Comparison of ENCODE assay signal across 8 cellular contexts in genomic region chr10:122879339-122880273, GRCh38. TPM values are rescaled to one million over a fixed set of nuclear protein-coding genes. Genes with fewer than 3 reads are reported as not detected.
DNase-seq lines count a peak whose midpoint lies in the region; ATAC-seq and TF ChIP-seq lines count a peak whose summit lies in the region.

Gene FAM24B (minus strand): TSS chr10:122879581. CDS start chr10:122850515, 29,066 bp downstream.

- no peak within 1 kb of the TSS for H3K23ac ChIP-seq in mesendoderm (ENCODE audit: low read length)

- H3K27me3 Mint-ChIP-seq in endodermal cell (ENCODE audit: insufficient read depth), result peaks cover 26% of the 10 kb centered on the region

- no peaks in the 10 kb centered on the region for H3K9me3 Mint-ChIP-seq in endodermal cell

- H3K4me3 ChIP-seq in BJ (ENCODE audit: low read depth, low read length) (peak within 1 kb of the TSS; percentile 53), endodermal cell (ENCODE audit: low read length) (peak within 1 kb of the TSS; percentile 71), mesendoderm (ENCODE audit: low read length) (peak within 1 kb of the TSS; percentile 9)

- H2BK5ac ChIP-seq in mesendoderm (ENCODE audit: low read length), result peak within 1 kb of the TSS; percentile 85

- peak within 1 kb of the TSS; percentile 7 for H3K4me2 ChIP-seq in mesendoderm (ENCODE audit: low read length)

- peaks cover 33% of the 10 kb centered on the region for H3K4me1 Mint-ChIP-seq in endodermal cell

- POLR2A ChIA-PET in BJ (lab: Charles Lee), result no interaction called here

- CTCF ChIA-PET in BJ (lab: Yijun Ruan, JAX), result interaction anchor here (0.6 kb wide), 1 partner anchor 993 kb away, joined by 3 read pairs; no protein-coding TSS in a partner anchor

- no peaks in the 10 kb centered on the region for H3K36me3 Mint-ChIP-seq in endodermal cell (ENCODE audit: low read depth)

- TF ChIP-seq CTCF in BJ (IDR thresholded peaks at IDR 0.05; ENCODE audit: insufficient read depth, low read depth, low read length) (no peak), endodermal cell (conservative IDR thresholded peaks at IDR 0.05) (no peak)

- H4K8ac ChIP-seq in mesendoderm (ENCODE audit: low read depth, low read length), result no peak within 1 kb of the TSS

- H2AK5ac ChIP-seq in mesendoderm (ENCODE audit: low read length), result peak within 1 kb of the TSS; percentile 83

- H3K36me3 ChIP-seq in BJ (ENCODE audit: control insufficient read depth, insufficient read depth, low read length), result no peaks in the 10 kb centered on the region
- no peaks in the 10 kb centered on the region for H3K36me3 ChIP-seq in endodermal cell (ENCODE audit: control insufficient read depth, insufficient read depth, low read length)
- H3K36me3 ChIP-seq in mesendoderm (ENCODE audit: control insufficient read depth, insufficient read depth, low read length), result no peaks in the 10 kb centered on the region

- H3K18ac ChIP-seq in mesendoderm (ENCODE audit: low read length), result peak within 1 kb of the TSS; percentile 9

- H2BK120ac ChIP-seq in mesendoderm (ENCODE audit: low read depth, low read length), result no peak within 1 kb of the TSS

- WGBS in endodermal cell (ENCODE audit: insufficient coverage in 1 of 2, insufficient read length in 1 of 2), 2 experiments, result 34 to 74% methylated on average over 41 to 95 of the region's 95 CpGs
- WGBS in mesendoderm (ENCODE audit: extremely low coverage, insufficient coverage, low lambda C conversion rate), result no CpG with 5 or more reads among the region's 95 CpGs

- peak within 1 kb of the TSS; percentile 69 for H3K27ac ChIP-seq in endodermal cell (ENCODE audit: low read depth, low read length)
- H3K27ac ChIP-seq in mesendoderm (ENCODE audit: low read depth, low read length), result no peak within 1 kb of the TSS

- ATAC-seq in GM19324 (IDR thresholded peaks at IDR 0.05; ENCODE audit: low FRiP score, unreplicated experiment) (peak; percentile 76), HG03469 (IDR thresholded peaks at IDR 0.05; ENCODE audit: unreplicated experiment) (peak; percentile 69)

- peak within 1 kb of the TSS; percentile 62 for H3K27ac Mint-ChIP-seq in endodermal cell

- H3K9ac ChIP-seq in endodermal cell (ENCODE audit: extremely low read depth, low read length, poor library complexity, severe bottlenecking), result no peak within 1 kb of the TSS
- H3K9ac ChIP-seq in mesendoderm (ENCODE audit: low read length), result peak within 1 kb of the TSS; percentile 57

- H3K56ac ChIP-seq in mesendoderm (ENCODE audit: low read length), result peak within 1 kb of the TSS; percentile 81

- peaks cover 9% of the 10 kb centered on the region for H3K4me1 ChIP-seq in endodermal cell (ENCODE audit: control insufficient read depth, insufficient read depth, low read length)
- H3K4me1 ChIP-seq in mesendoderm (ENCODE audit: control insufficient read depth, low read depth, low read length), result peaks cover 5% of the 10 kb centered on the region

- H2BK15ac ChIP-seq in mesendoderm (replicated peaks; ENCODE audit: low read depth), result no peak within 1 kb of the TSS

- H3K4me3 Mint-ChIP-seq in endodermal cell, result peak within 1 kb of the TSS; percentile 57

- no peaks in the 10 kb centered on the region for H3K27me3 ChIP-seq in BJ (ENCODE audit: control insufficient read depth, insufficient read depth, low read length)
- no peaks in the 10 kb centered on the region for H3K27me3 ChIP-seq in endodermal cell (ENCODE audit: control insufficient read depth, insufficient read depth, low read length, poor library complexity, severe bottlenecking)
- H3K27me3 ChIP-seq in mesendoderm (ENCODE audit: insufficient read depth, low read length, poor library complexity), result no peaks in the 10 kb centered on the region

- H3K79me1 ChIP-seq in mesendoderm (ENCODE audit: low read length), result no peaks in the 10 kb centered on the region

- H4K5ac ChIP-seq in mesendoderm (ENCODE audit: low read length), result no peak within 1 kb of the TSS

- H3K9me3 ChIP-seq in endodermal cell (ENCODE audit: control insufficient read depth, low read length), result no peaks in the 10 kb centered on the region

- H3K79me2 ChIP-seq in mesendoderm (ENCODE audit: control insufficient read depth, insufficient read depth, low read length), result no peaks in the 10 kb centered on the region

- peak; percentile 93 for DNase-seq in BJ (ENCODE audit: low read depth)
- DNase-seq in NCI-H82 treated with DMSO at 0.1 percent for 48 hours (lab: John Stamatoyannopoulos, UW; ENCODE audit: unreplicated experiment), result peak; percentile 89
- DNase-seq in activated CD8-positive, alpha-beta memory T cell treated with anti-CD3 and anti-CD28 coated beads for 24 hours, result peak; percentile 95
- peak; percentile 62 for DNase-seq in endodermal cell
- peak; percentile 87 for DNase-seq in mesendoderm
- peak; percentile 87 to 90 for DNase-seq in stimulated activated CD8-positive, alpha-beta memory T cell treated with anti-CD3 and anti-CD28 coated beads, Interleukin-2, amount 100 ng/mL, for 48 hours (ENCODE audit: low read depth in 2 of 2)

- peak within 1 kb of the TSS; percentile 25 for H3K4ac ChIP-seq in mesendoderm (ENCODE audit: low read depth, low read length)

RNA-seq across cellular contexts. Expression of gene FAM24B, which starts in this region (rescaled TPM):
- 2.8 and 4.0 TPM in 2 replicates for polyA plus RNA-seq in BJ (2011; rRNA removed)
- polyA minus RNA-seq in BJ (2011; rRNA and poly(A)+ RNA removed), result 1.4 TPM in 2 replicates
- total RNA-seq in endodermal cell, result 1 to 10 TPM in 1 of 2 donors, not detected in 1; 2.9 TPM
- polyA plus RNA-seq in endodermal cell (2013, experiment 1 of 2), result 6.7 TPM
- polyA plus RNA-seq in endodermal cell (2013, experiment 2 of 2), result 6.0 TPM
- polyA plus RNA-seq in mesendoderm (2013, experiment 1 of 2), result 5.2 TPM
- polyA plus RNA-seq in mesendoderm (2013, experiment 2 of 2), result 3.7 TPM

Comparison
In these comparisons a context has a peak if more than half of its experiments do, and no peak if none do; other contexts are left out.
1. H3K4me3 ChIP-seq: peak in every context shown above with its lines; median percentile 71 in endodermal cell; 53 in BJ; 9 in mesendoderm.